ENCODE assay signal across 9 cellular contexts in genomic region chr13:60369242-60369641, GRCh38. TPM values are rescaled to one million over a fixed set of nuclear protein-coding genes. Genes with fewer than 3 reads are reported as not detected.
A peak's percentile ranks its signal among the peaks of the same experiment; 100 is the strongest.
DNase-seq lines count a peak whose midpoint lies in the region; ATAC-seq, FAIRE-seq and TF ChIP-seq lines count a peak whose summit lies in the region.
"Had no signal": no experiment of that assay in that cellular context is flagged by ENCODE, and none has a peak within 500 bp of the region (broad histone marks: within the 10 kb centered on the region; RNA-seq: fewer than 3 reads in every experiment).

No MANE protein-coding gene starts in this region.

- H3K4me3 Mint-ChIP-seq in osteocyte (ENCODE audit: unreplicated experiment): no peak overlapping the region

- H3K36me3 Mint-ChIP-seq in osteocyte (ENCODE audit: unreplicated experiment): no peaks in the 10 kb centered on the region

- H3K9me3 Mint-ChIP-seq in osteocyte (ENCODE audit: unreplicated experiment): no peaks in the 10 kb centered on the region

- peak; percentile 71 for FAIRE-seq in GM12892 (lab: Jason Lieb, UNC)

- no peak overlapping the region for H3K4me3 ChIP-seq in astrocyte of the spinal cord (ENCODE audit: low read depth, low read length)

- DNase-seq in GM12892 (ENCODE audit: insufficient read length) (no peak), astrocyte of the spinal cord (ENCODE audit: low read depth, low spot score) (no peak), osteocyte (ENCODE audit: extremely low spot score, unreplicated experiment) (no peak), NK-92 (lab: John Stamatoyannopoulos, UW; ENCODE audit: unreplicated experiment) (no peak), SW480 (ENCODE audit: low spot score) (no peak)
- DNase-seq: GOT3, NCI-H2171 had no signal

- no peaks in the 10 kb centered on the region for H3K4me1 Mint-ChIP-seq in osteocyte (ENCODE audit: unreplicated experiment)

- in situ Hi-C loops in astrocyte of the spinal cord (cut with HindIII; ENCODE audit: low sequenced_read_pairs): no loop called here

- H3K27me3 Mint-ChIP-seq in osteocyte (ENCODE audit: unreplicated experiment): peaks cover 9% of the 10 kb centered on the region

- no peak overlapping the region for H3K27ac Mint-ChIP-seq in osteocyte (ENCODE audit: unreplicated experiment)

- TF ChIP-seq CTCF in astrocyte of the spinal cord (IDR thresholded peaks at IDR 0.05; ENCODE audit: low read depth, low read length) (peak; percentile 34), osteocyte (IDR thresholded peaks at IDR 0.05) (peak; percentile 32)

- ATAC-seq in HG02870 (IDR thresholded peaks at IDR 0.05; ENCODE audit: unreplicated experiment) (peak; percentile 70), GM21825 (IDR thresholded peaks at IDR 0.05; ENCODE audit: unreplicated experiment) (no peak)

- no peak for TF ChIP-seq POLR2A in GM12892 (IDR thresholded peaks at IDR 0.05; ENCODE audit: low read depth, low read length)

RNA-seq across cellular contexts. Expression of gene TDRD3, which starts 27.8 kb away (rescaled TPM):
- polyA plus RNA-seq in GM12892 (2012; ENCODE audit: missing spikeins): 16.7 TPM
- total RNA-seq in osteocyte: 27.6 and 30.3 TPM in 2 replicates
